11 cellular contexts compared by ENCODE assay signal in genomic region chr7:50661345-50662058, GRCh38.
DNase-seq lines count a peak whose midpoint lies in the region; ATAC-seq lines count a peak whose summit lies in the region.
"Had no signal": no experiment of that assay in that cellular context is flagged by ENCODE, and none has a peak within 500 bp of the region (broad histone marks: within the 10 kb centered on the region; RNA-seq: fewer than 3 reads in every experiment).

No MANE protein-coding gene starts in this region.

- H3K36me3 Mint-ChIP-seq in T-cell, result no peaks in the 10 kb centered on the region

- H3K36me3 ChIP-seq in trophoblast cell (ENCODE audit: control insufficient read depth in 1 of 2, insufficient read depth in 2 of 2, low read length in 2 of 2), result peaks cover 13 to 15% of the 10 kb centered on the region in 2 experiments

- peaks cover 2% of the 10 kb centered on the region for H3K9me3 ChIP-seq in trophoblast cell (ENCODE audit: insufficient read depth, low read depth, low read length)

- H3K18ac ChIP-seq in trophoblast cell (ENCODE audit: low read length), result no peak overlapping the region

- POLR2A ChIA-PET in T-cell (lab: Charles Lee), result no interaction called here

- no peaks in the 10 kb centered on the region for H3K27me3 ChIP-seq in trophoblast cell (ENCODE audit: insufficient read depth, low read length)

- no peaks in the 10 kb centered on the region for H3K27me3 Mint-ChIP-seq in T-cell

- no peak overlapping the region for H4K12ac ChIP-seq in trophoblast cell (ENCODE audit: low read depth, low read length)

- CTCF ChIA-PET in T-cell (lab: Charles Lee), result interaction anchor here (1.3 to 2.8 kb wide), 2 partner anchors 193 to 569 kb away, joined by 5 to 10 read pairs; no protein-coding TSS in a partner anchor

- H4K91ac ChIP-seq in trophoblast cell (ENCODE audit: low read depth, low read length), result no peak overlapping the region

- H3K79me1 ChIP-seq in trophoblast cell (ENCODE audit: low read length), result no peaks in the 10 kb centered on the region

- no peaks in the 10 kb centered on the region for H3K79me2 ChIP-seq in trophoblast cell (ENCODE audit: control insufficient read depth, insufficient read depth, low read length, poor library complexity)

- H3K4me2 ChIP-seq in trophoblast cell (ENCODE audit: low read length), result no peak overlapping the region

- H2BK5ac ChIP-seq in trophoblast cell (ENCODE audit: low read depth, low read length, poor library complexity), result no peak overlapping the region

- ATAC-seq in HG02981 (IDR thresholded peaks at IDR 0.05; ENCODE audit: unreplicated experiment) (peak; percentile 57), T-cell (replicated peaks in 1 of 4) (peak in 2 of 4 experiments; percentile 39 to 54)
- no peak for ATAC-seq in stimulated activated naive CD8-positive, alpha-beta T cell treated with anti-CD3 and anti-CD28 coated beads, Interleukin-15, Interleukin-2, amounts not matched to agents 100 U/mL and 50 U/mL, for 24 hours

- peak overlapping the region; percentile 54 to 80 (median 64) for H3K4me3 Mint-ChIP-seq in T-cell
- H3K4me3 Mint-ChIP-seq: brain had no signal

- peaks cover 5 to 9% of the 10 kb centered on the region in 2 experiments for H3K4me1 ChIP-seq in trophoblast cell (ENCODE audit: control insufficient read depth in 1 of 2, insufficient read depth in 2 of 2, low read length in 2 of 2)

- H2BK12ac ChIP-seq in trophoblast cell (ENCODE audit: low read length), result no peak overlapping the region

- peak overlapping the region; percentile 81 to 93 for H3K27ac Mint-ChIP-seq in T-cell
- H3K27ac Mint-ChIP-seq: brain had no signal

- H3K4ac ChIP-seq in trophoblast cell (ENCODE audit: low read depth, low read length), result no peak overlapping the region

- no CpG with 5 or more reads among the region's 10 CpGs for WGBS in trophoblast cell (ENCODE audit: extremely low coverage, insufficient coverage, insufficient read length)

- DNase-seq in activated naive CD4-positive, alpha-beta T cell treated with Interleukin-2 at 50 U/mL for 16 hours, result peak; percentile 4
- DNase-seq in activated naive CD4-positive, alpha-beta T cell treated with anti-CD3 and anti-CD28 coated beads, Interleukin-2, amount 50 U/mL, for 16 hours, result no peak
- DNase-seq in T-cell (peak in 5 of 34 experiments; percentile 4 to 41 (median 15)), NCI-H748 (lab: John Stamatoyannopoulos, UW; ENCODE audit: unreplicated experiment) (no peak), trophoblast cell (no peak), amniotic stem cell (lab: John Stamatoyannopoulos, UW) (no peak)
- peak; percentile 16 for DNase-seq in stimulated activated naive CD8-positive, alpha-beta T cell treated with anti-CD3 and anti-CD28 coated beads, Interleukin-15, Interleukin-2, amounts not matched to agents 100 U/mL and 50 U/mL, for 24 hours
- DNase-seq: NCI-H510A treated with DMSO at 0.1 percent for 48 hours had no signal

- H2AFZ ChIP-seq in trophoblast cell (ENCODE audit: insufficient read depth, low read length, poor library complexity), result no peak overlapping the region

- H3K23ac ChIP-seq in trophoblast cell (ENCODE audit: low read length), result no peak overlapping the region

- H3K4me3 ChIP-seq in trophoblast cell (ENCODE audit: low read depth, low read length), result no peak overlapping the region

- H3K14ac ChIP-seq in trophoblast cell (ENCODE audit: low read length), result no peak overlapping the region

- no peaks in the 10 kb centered on the region for H3K9me3 Mint-ChIP-seq in T-cell
- H3K9me3 Mint-ChIP-seq: brain had no signal

- H3K27ac ChIP-seq in trophoblast cell (ENCODE audit: low read depth, low read length), result no peak overlapping the region
- H3K27ac ChIP-seq: C4-2B had no signal

- H4K8ac ChIP-seq in trophoblast cell (ENCODE audit: low read depth, low read length), result no peak overlapping the region

- no peak overlapping the region for H3K9ac ChIP-seq in trophoblast cell (ENCODE audit: low read length)

- peaks cover 42 to 61% (median 56%) of the 10 kb centered on the region in 3 donors for H3K4me1 Mint-ChIP-seq in T-cell

- no peak overlapping the region for H2BK120ac ChIP-seq in trophoblast cell (ENCODE audit: insufficient read depth, low read length, poor library complexity)

- no peak overlapping the region for H2AK5ac ChIP-seq in trophoblast cell (ENCODE audit: low read length)

Comparison
In these comparisons a context has a peak if more than half of its experiments do, and no peak if none do; other contexts are left out.
1. DNase-seq: peak in activated naive CD4-positive, alpha-beta T cell treated with Interleukin-2 at 50 U/mL for 16 hours (single experiment) and stimulated activated naive CD8-positive, alpha-beta T cell treated with anti-CD3 and anti-CD28 coated beads, Interleukin-15, Interleukin-2, amounts not matched to agents 100 U/mL and 50 U/mL, for 24 hours (single experiment); none in activated naive CD4-positive, alpha-beta T cell treated with anti-CD3 and anti-CD28 coated beads, Interleukin-2, amount 50 U/mL, for 16 hours (single experiment), NCI-H748 (single experiment), trophoblast cell (0 of 2) and amniotic stem cell (single experiment).